In genomic region chr16:72270531-72270930, GRCh38 we compare ENCODE assay signal across 19 cellular contexts.
"Had no signal": no experiment of that assay in that cellular context is flagged by ENCODE, and none has a peak within 500 bp of the region (broad histone marks: within the 10 kb centered on the region; RNA-seq: fewer than 3 reads in every experiment).

No MANE protein-coding gene starts in this region.

- H3K4me3 ChIP-seq: body of pancreas, dorsolateral prefrontal cortex, left lung, skin epidermis, stomach had no signal

- H3K9me3 ChIP-seq: body of pancreas, left lung, stomach had no signal

- DNase-seq: activated CD4-positive, alpha-beta memory T cell treated with anti-CD3 and anti-CD28 coated beads for 36 hours; activated naive CD8-positive, alpha-beta T cell treated with anti-CD3 and anti-CD28 coated beads, Interleukin-2, amount 10 ng/mL, durations not matched to agents 7 days and 5 days; activated T-cell treated with anti-CD3 and anti-CD28 coated beads for 4 hours; amygdala; body of pancreas; dorsolateral prefrontal cortex; kidney; left lung; midbrain; right cardiac atrium; stimulated activated CD4-positive, alpha-beta T cell treated with anti-CD3 and anti-CD28 coated beads, Interleukin-15, amount 100 ng/mL, for 24 hours; stimulated activated CD4-positive, alpha-beta T cell treated with anti-CD3 and anti-CD28 coated beads, Interleukin-2, amount 100 ng/mL, for 48 hours; stomach; T1000 had no signal

- H3K9me3 Mint-ChIP-seq: activated CD4-positive, alpha-beta memory T cell treated with anti-CD3 and anti-CD28 coated beads for 36 hours; activated naive CD8-positive, alpha-beta T cell treated with anti-CD3 and anti-CD28 coated beads, Interleukin-2, amount 10 ng/mL, durations not matched to agents 7 days and 5 days; activated T-helper 1 cell treated with anti-CD3 and anti-CD28 coated beads, Interleukin-12 subunit alpha, Interleukin-12 subunit beta, Interleukin-2, Interleukin-4 antibody, amounts not matched to agents 30 ng/mL and 10 ng/mL and 1 ng/mL, durations not matched to agents 14 hours and 24 hours and 36 hours; neural crest cell; type B pancreatic cell had no signal

- H3K4me3 Mint-ChIP-seq: activated CD4-positive, alpha-beta memory T cell treated with anti-CD3 and anti-CD28 coated beads for 36 hours; activated naive CD8-positive, alpha-beta T cell treated with anti-CD3 and anti-CD28 coated beads, Interleukin-2, amount 10 ng/mL, durations not matched to agents 7 days and 5 days; activated T-helper 1 cell treated with anti-CD3 and anti-CD28 coated beads, Interleukin-12 subunit alpha, Interleukin-12 subunit beta, Interleukin-2, Interleukin-4 antibody, amounts not matched to agents 30 ng/mL and 10 ng/mL and 1 ng/mL, durations not matched to agents 14 hours and 24 hours and 36 hours; neural crest cell; type B pancreatic cell had no signal

- H3K27ac ChIP-seq: body of pancreas, dorsolateral prefrontal cortex, left lung, skin epidermis, stomach had no signal

- H3K4me1 ChIP-seq: body of pancreas, left lung, stomach had no signal

- H3K27ac Mint-ChIP-seq: activated CD4-positive, alpha-beta memory T cell treated with anti-CD3 and anti-CD28 coated beads for 36 hours; activated naive CD8-positive, alpha-beta T cell treated with anti-CD3 and anti-CD28 coated beads, Interleukin-2, amount 10 ng/mL, durations not matched to agents 7 days and 5 days; activated T-helper 1 cell treated with anti-CD3 and anti-CD28 coated beads, Interleukin-12 subunit alpha, Interleukin-12 subunit beta, Interleukin-2, Interleukin-4 antibody, amounts not matched to agents 30 ng/mL and 10 ng/mL and 1 ng/mL, durations not matched to agents 14 hours and 24 hours and 36 hours; type B pancreatic cell had no signal

- H3K27me3 Mint-ChIP-seq: activated CD4-positive, alpha-beta memory T cell treated with anti-CD3 and anti-CD28 coated beads for 36 hours; activated naive CD8-positive, alpha-beta T cell treated with anti-CD3 and anti-CD28 coated beads, Interleukin-2, amount 10 ng/mL, durations not matched to agents 7 days and 5 days; progenitor cell of endocrine pancreas; type B pancreatic cell had no signal

- H3K4me1 Mint-ChIP-seq: activated naive CD8-positive, alpha-beta T cell treated with anti-CD3 and anti-CD28 coated beads, Interleukin-2, amount 10 ng/mL, durations not matched to agents 7 days and 5 days had no signal

- H3K36me3 ChIP-seq: left lung, stomach had no signal

- H3K27me3 ChIP-seq: body of pancreas, dorsolateral prefrontal cortex, left lung, stomach had no signal

- H3K36me3 Mint-ChIP-seq: activated CD4-positive, alpha-beta memory T cell treated with anti-CD3 and anti-CD28 coated beads for 36 hours; activated naive CD8-positive, alpha-beta T cell treated with anti-CD3 and anti-CD28 coated beads, Interleukin-2, amount 10 ng/mL, durations not matched to agents 7 days and 5 days; type B pancreatic cell had no signal
